Comparison of ENCODE assay signal across 27 cellular contexts in genomic region chr21:40041446-40041845, GRCh38.
"Had no signal": no experiment of that assay in that cellular context is flagged by ENCODE, and none has a peak within 500 bp of the region (broad histone marks: within the 10 kb centered on the region; RNA-seq: fewer than 3 reads in every experiment).

No MANE protein-coding gene starts in this region.

- H3K27ac ChIP-seq: suprapubic skin, testis, thoracic aorta, thyroid gland, tibial artery, tibial nerve, transverse colon, upper lobe of left lung, upper lobe of right lung, uterus, vagina had no signal

- H3K4me1 ChIP-seq: suprapubic skin, testis, thyroid gland, tibial nerve, transverse colon, upper lobe of left lung, upper lobe of right lung, uterus, vagina had no signal

- H3K4me3 Mint-ChIP-seq: stimulated activated effector memory CD8-positive, alpha-beta T cell treated with anti-CD3 and anti-CD28 coated beads, Interleukin-12 subunit alpha, Interleukin-12 subunit beta, amount 100 ng/mL, for 72 hours; stimulated activated memory B cell treated with anti-CD40 and anti-IgM and Interleukin-4, amounts not matched to agents 10 μg/mL and 1 μg/mL and 100 μg/mL, for 72 hours; stimulated activated naive B cell treated with anti-CD40 and anti-IgM and Interleukin-4, amounts not matched to agents 10 μg/mL and 1 μg/mL and 100 μg/mL, for 72 hours; stimulated activated naive CD8-positive, alpha-beta T cell treated with anti-CD3 and anti-CD28 coated beads, Interleukin-15, amount 100 ng/mL, for 72 hours; stimulated activated naive CD8-positive, alpha-beta T cell treated with anti-CD3 and anti-CD28 coated beads, Interleukin-15, Interleukin-2, amounts not matched to agents 100 ng/mL and 50 ng/mL, for 24 hours; type B pancreatic cell had no signal

- H3K4me1 Mint-ChIP-seq: stimulated activated effector memory CD8-positive, alpha-beta T cell treated with anti-CD3 and anti-CD28 coated beads, Interleukin-12 subunit alpha, Interleukin-12 subunit beta, amount 100 ng/mL, for 72 hours; stimulated activated memory B cell treated with anti-CD40 and anti-IgM and Interleukin-4, amounts not matched to agents 10 μg/mL and 1 μg/mL and 100 μg/mL, for 72 hours; stimulated activated naive B cell treated with anti-CD40 and anti-IgM and Interleukin-4, amounts not matched to agents 10 μg/mL and 1 μg/mL and 100 μg/mL, for 72 hours; stimulated activated naive CD8-positive, alpha-beta T cell treated with anti-CD3 and anti-CD28 coated beads, Interleukin-15, amount 100 ng/mL, for 72 hours had no signal

- H3K27me3 Mint-ChIP-seq: stimulated activated memory B cell treated with anti-CD40 and anti-IgM and Interleukin-4, amounts not matched to agents 10 μg/mL and 1 μg/mL and 100 μg/mL, for 72 hours; stimulated activated naive B cell treated with anti-CD40 and anti-IgM and Interleukin-4, amounts not matched to agents 10 μg/mL and 1 μg/mL and 100 μg/mL, for 72 hours; stimulated activated naive CD8-positive, alpha-beta T cell treated with anti-CD3 and anti-CD28 coated beads, Interleukin-15, amount 100 ng/mL, for 72 hours; stimulated activated naive CD8-positive, alpha-beta T cell treated with anti-CD3 and anti-CD28 coated beads, Interleukin-15, Interleukin-2, amounts not matched to agents 100 ng/mL and 50 ng/mL, for 24 hours; type B pancreatic cell had no signal

- DNase-seq: stimulated activated CD4-positive, alpha-beta T cell treated with anti-CD3 and anti-CD28 coated beads, Interleukin-2, amount 100 ng/mL, for 24 hours; stimulated activated CD4-positive, alpha-beta T cell treated with anti-CD3 and anti-CD28 coated beads, Interleukin-2, amount 100 ng/mL, for 48 hours; stimulated activated CD4-positive, alpha-beta T cell treated with anti-CD3 and anti-CD28 coated beads, Interleukin-4, amount 100 ng/mL, for 1 hour; stimulated activated CD4-positive, alpha-beta T cell treated with anti-CD3 and anti-CD28 coated beads, Interleukin-4, amount 100 ng/mL, for 24 hours; stimulated activated CD4-positive, alpha-beta T cell treated with anti-CD3 and anti-CD28 coated beads, Interleukin-4, amount 100 ng/mL, for 4 hours; stimulated activated CD8-positive, alpha-beta memory T cell treated with anti-CD3 and anti-CD28 coated beads, Interleukin-4, amount 100 ng/mL, for 48 hours; stimulated activated naive B cell treated with anti-CD40 and anti-IgM and Interleukin-4, amounts not matched to agents 10 μg/mL and 1 μg/mL and 100 μg/mL, for 72 hours; stimulated activated naive CD4-positive, alpha-beta T cell; stimulated activated naive CD4-positive, alpha-beta T cell treated with Interleukin-2 at 50 U/mL for 16 hours; stimulated activated naive CD8-positive, alpha-beta T cell treated with anti-CD3 and anti-CD28 coated beads, Interleukin-15, amount 100 ng/mL, for 72 hours; stimulated activated naive CD8-positive, alpha-beta T cell treated with anti-CD3 and anti-CD28 coated beads, Interleukin-15, Interleukin-2, amounts not matched to agents 100 U/mL and 50 U/mL, for 24 hours; testis; thyroid gland; tibial artery; transverse colon; trophoblast cell; upper lobe of left lung; upper lobe of right lung; uterus had no signal

- H3K27ac Mint-ChIP-seq: stimulated activated effector memory CD8-positive, alpha-beta T cell treated with anti-CD3 and anti-CD28 coated beads, Interleukin-12 subunit alpha, Interleukin-12 subunit beta, amount 100 ng/mL, for 72 hours; stimulated activated memory B cell treated with anti-CD40 and anti-IgM and Interleukin-4, amounts not matched to agents 10 μg/mL and 1 μg/mL and 100 μg/mL, for 72 hours; stimulated activated naive B cell treated with anti-CD40 and anti-IgM and Interleukin-4, amounts not matched to agents 10 μg/mL and 1 μg/mL and 100 μg/mL, for 72 hours; stimulated activated naive CD8-positive, alpha-beta T cell treated with anti-CD3 and anti-CD28 coated beads, Interleukin-15, amount 100 ng/mL, for 72 hours; stimulated activated naive CD8-positive, alpha-beta T cell treated with anti-CD3 and anti-CD28 coated beads, Interleukin-15, Interleukin-2, amounts not matched to agents 100 ng/mL and 50 ng/mL, for 24 hours; type B pancreatic cell had no signal

- H3K9me3 Mint-ChIP-seq: stimulated activated memory B cell treated with anti-CD40 and anti-IgM and Interleukin-4, amounts not matched to agents 10 μg/mL and 1 μg/mL and 100 μg/mL, for 72 hours had no signal

- ATAC-seq: stimulated activated effector memory CD8-positive, alpha-beta T cell treated with anti-CD3 and anti-CD28 coated beads, Interleukin-12 subunit alpha, Interleukin-12 subunit beta, amount 100 ng/mL, for 72 hours; stimulated activated memory B cell treated with anti-CD40 and anti-IgM and Interleukin-4, amounts not matched to agents 10 μg/mL and 1 μg/mL and 100 μg/mL, for 72 hours; stimulated activated naive B cell treated with anti-CD40 and anti-IgM and Interleukin-4, amounts not matched to agents 10 μg/mL and 1 μg/mL and 100 μg/mL, for 72 hours; stimulated activated naive CD8-positive, alpha-beta T cell treated with anti-CD3 and anti-CD28 coated beads, Interleukin-15, amount 100 ng/mL, for 72 hours; stimulated activated naive CD8-positive, alpha-beta T cell treated with anti-CD3 and anti-CD28 coated beads, Interleukin-15, Interleukin-2, amounts not matched to agents 100 U/mL and 50 U/mL, for 24 hours; upper lobe of right lung had no signal

- H3K27me3 ChIP-seq: suprapubic skin, testis, thyroid gland, tibial artery, tibial nerve, transverse colon, upper lobe of left lung, upper lobe of right lung, uterus, vagina had no signal

- H3K9me3 ChIP-seq: suprapubic skin, testis, thoracic aorta, thyroid gland, tibial artery, transverse colon, upper lobe of left lung, upper lobe of right lung, uterus, vagina had no signal

- H3K36me3 ChIP-seq: suprapubic skin, thoracic aorta, thyroid gland, tibial artery, tibial nerve, transverse colon, upper lobe of left lung, upper lobe of right lung, uterus, vagina had no signal

- H3K36me3 Mint-ChIP-seq: stimulated activated effector memory CD8-positive, alpha-beta T cell treated with anti-CD3 and anti-CD28 coated beads, Interleukin-12 subunit alpha, Interleukin-12 subunit beta, amount 100 ng/mL, for 72 hours; stimulated activated memory B cell treated with anti-CD40 and anti-IgM and Interleukin-4, amounts not matched to agents 10 μg/mL and 1 μg/mL and 100 μg/mL, for 72 hours; stimulated activated naive B cell treated with anti-CD40 and anti-IgM and Interleukin-4, amounts not matched to agents 10 μg/mL and 1 μg/mL and 100 μg/mL, for 72 hours; type B pancreatic cell had no signal

- H3K4me3 ChIP-seq: suprapubic skin, testis, thoracic aorta, thyroid gland, tibial artery, tibial nerve, transverse colon, upper lobe of left lung, upper lobe of right lung, uterus, vagina had no signal
